In the genomic region with DNA sequence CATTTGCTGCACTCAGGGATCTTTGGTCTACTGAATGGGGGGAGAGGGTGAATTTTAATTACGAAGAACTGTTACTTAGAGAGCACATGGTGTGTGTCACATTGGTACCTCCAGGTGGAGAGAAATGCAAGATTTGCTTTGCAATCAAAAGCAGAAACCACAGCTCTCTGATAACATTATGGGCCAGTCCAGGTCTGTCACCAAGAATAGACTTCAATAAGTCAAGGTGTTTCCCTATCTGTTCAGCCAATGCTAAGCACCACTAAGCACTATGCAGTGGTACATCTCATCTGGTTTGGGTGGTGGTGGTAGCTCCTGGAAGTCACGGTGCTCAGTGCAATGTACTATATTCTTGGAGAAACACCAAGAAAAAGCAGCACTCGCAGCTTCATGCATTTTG, we compare ENCODE assay signal across 12 cellular contexts.
DNase-seq lines count a peak whose midpoint lies in the region; FAIRE-seq and TF ChIP-seq lines count a peak whose summit lies in the region.
"Had no signal": no experiment of that assay in that cellular context is flagged by ENCODE, and none has a peak within 500 bp of the region (broad histone marks: within the 10 kb centered on the region; RNA-seq: fewer than 3 reads in every experiment).

No MANE protein-coding gene starts in this region.

- TF ChIP-seq CTCF in OCI-LY7 (conservative IDR thresholded peaks at IDR 0.05; ENCODE audit: low read length) (peak; percentile 56), coronary artery (IDR thresholded peaks at IDR 0.05) (no peak), ovary (IDR thresholded peaks at IDR 0.05) (no peak), transverse colon (IDR thresholded peaks at IDR 0.05) (no peak)

- in situ Hi-C loops in transverse colon (cut with MboI; ENCODE audit: low pct_ligation_motif_present in 1 of 4, low pct_unique_long_range_greater_than_20kb in 1 of 4, low sequenced_read_pairs in 3 of 4), result no loop called here

- FAIRE-seq in GM12892 (lab: Jason Lieb, UNC), result peak; percentile 66

- no peak overlapping the region for H2AFZ ChIP-seq in OCI-LY7 (ENCODE audit: low read length)

- WGBS in ovary, 3 donors, result 12 to 38% (median 20%) methylated on average over 3 of the region's 3 CpGs
- 69% methylated on average over 3 of the region's 3 CpGs; no CpG with 5 or more reads in 1 of the 2 donors for WGBS in transverse colon (ENCODE audit: low coverage in 1 of 2), 2 donors

- H3K27ac ChIP-seq in OCI-LY7 (ENCODE audit: low read depth, low read length, poor library complexity, severe bottlenecking) (peak overlapping the region; percentile 91), coronary artery (no peak overlapping the region), ovary (peak overlapping the region; percentile 48 to 54), transverse colon (peak overlapping the region in 2 of 4 donors; percentile 88 to 90)
- H3K27ac ChIP-seq: SK-N-MC had no signal

- TF ChIP-seq POLR2A in GM12892 (IDR thresholded peaks at IDR 0.05; ENCODE audit: low read depth, low read length) (no peak), ovary (IDR thresholded peaks at IDR 0.05) (no peak), transverse colon (IDR thresholded peaks at IDR 0.05) (no peak)

- CTCF ChIA-PET in OCI-LY7 (lab: Charles Lee; ENCODE audit: unreplicated experiment), result interaction anchor here (0.5 to 1.5 kb wide), 8 partner anchors 17 to 52 kb away, joined by 3 to 14 read pairs (median 4); no protein-coding TSS in a partner anchor

- peaks cover 60% of the 10 kb centered on the region for H4K20me1 ChIP-seq in OCI-LY7 (ENCODE audit: insufficient read depth, low read length)

- peak overlapping the region; percentile 89 for H3K4me3 ChIP-seq in OCI-LY7 (ENCODE audit: low read depth, low read length, poor library complexity, severe bottlenecking)
- peak overlapping the region; percentile 2 for H3K4me3 ChIP-seq in coronary artery
- H3K4me3 ChIP-seq in ovary, result no peak overlapping the region
- H3K4me3 ChIP-seq in transverse colon, result no peak overlapping the region
- H3K4me3 ChIP-seq: SK-N-MC had no signal

- H3K36me3 ChIP-seq in OCI-LY7 (ENCODE audit: insufficient read depth, low read length) (peaks cover 48% of the 10 kb centered on the region), ovary (no peaks in the 10 kb centered on the region), transverse colon (no peaks in the 10 kb centered on the region)

- DNase-seq in GM12892 (ENCODE audit: insufficient read length) (no peak), OCI-LY7 (ENCODE audit: low spot score) (peak; percentile 76), coronary artery (ENCODE audit: low spot score) (no peak), ovary (peak in 1 of 5 donors; percentile 7), GM19238 (ENCODE audit: insufficient read length, low spot score) (no peak), NCI-H748 treated with DMSO at 0.1 percent for 48 hours (lab: John Stamatoyannopoulos, UW) (no peak), transverse colon (no peak)
- DNase-seq: activated CD4-positive, alpha-beta T cell treated with anti-CD3 and anti-CD28 coated beads for 48 hours; amygdala; foreskin melanocyte; NCI-H1930 had no signal

- intact Hi-C loops in OCI-LY7 (cut with micrococcal nuclease; ENCODE audit: unreplicated experiment) (loop anchor here (10.0 kb wide), 1 partner anchor 669 kb away; a partner anchor contains a TSS), ovary (cut with DNase I) (no loop called here), transverse colon (cut with DNase I; ENCODE audit: low total_unique reads) (no loop called here)

- peak overlapping the region; percentile 95 for H3K4me2 ChIP-seq in OCI-LY7 (ENCODE audit: low read length)

- H3K27me3 ChIP-seq in ovary (no peaks in the 10 kb centered on the region), transverse colon (no peaks in the 10 kb centered on the region)

- peaks cover 59% of the 10 kb centered on the region for H3K4me1 ChIP-seq in OCI-LY7 (ENCODE audit: insufficient read depth, low read length, poor library complexity, severe bottlenecking)
- H3K4me1 ChIP-seq in ovary (ENCODE audit: insufficient read depth), result peaks cover 24% of the 10 kb centered on the region
- H3K4me1 ChIP-seq in transverse colon, result peaks cover 26 to 86% (median 65%) of the 10 kb centered on the region in 4 donors

- peaks cover 76% of the 10 kb centered on the region for H3K79me2 ChIP-seq in OCI-LY7 (ENCODE audit: insufficient read depth, low read depth, low read length)

- no TSS peak for BruUV-seq in OCI-LY7 (replicated peaks; lab: Mats Ljungman, UMichigan)

- H3K9me3 ChIP-seq in OCI-LY7 (ENCODE audit: low read length) (no peaks in the 10 kb centered on the region), ovary (no peaks in the 10 kb centered on the region), transverse colon (no peaks in the 10 kb centered on the region)

- TF ChIP-seq EP300 in ovary (IDR thresholded peaks at IDR 0.05) (no peak), transverse colon (IDR thresholded peaks at IDR 0.05; ENCODE audit: low read depth) (no peak)

- POLR2A ChIA-PET in OCI-LY7 (lab: Charles Lee), result interaction anchor here (0.6 to 16.1 kb wide), 9 partner anchors 9 to 290 kb away, joined by 3 to 464 read pairs (median 6); no protein-coding TSS in a partner anchor

- H3K9me2 ChIP-seq in OCI-LY7 (ENCODE audit: insufficient read depth, low read length), result no peaks in the 10 kb centered on the region

Comparison
In these comparisons a context has a peak if more than half of its experiments do, and no peak if none do; other contexts are left out.
1. H3K27ac ChIP-seq: peak in OCI-LY7 (single experiment) and ovary (2 of 2); none in coronary artery (0 of 2).
2. H3K4me3 ChIP-seq: peak in OCI-LY7 (single experiment) and coronary artery (single experiment); none in ovary (single experiment) and transverse colon (0 of 4).